In genomic region chr9:112332977-112333638, GRCh38 we compare ENCODE assay signal across 1 cellular context.
A peak's percentile ranks its signal among the peaks of the same experiment; 100 is the strongest.
TF ChIP-seq lines count a peak whose summit lies in the region.

PTBP3 (minus strand) TSS chr9:112333619; CDS start chr9:112297865, 35,754 bp downstream.

TF ChIP-seq in HepG2, 621 proteins besides CTCF, POLR2A, EP300 and RAD21 (continued from another document and continues in another):
- peak; percentile 60; the same call in 1 of the 2 replicates for TF ChIP-seq E2F1 (CRISPR knock-in tag; IDR thresholded peaks at IDR 0.05)
- TF ChIP-seq HMGXB4 (CRISPR knock-in tag; IDR thresholded peaks at IDR 0.05; ENCODE audit: borderline replicate concordance in 1 of 2, low read depth in 1 of 2) = peak; percentile 88 to 90; a peak in 3 of 4 replicates
- TF ChIP-seq FOXM1 (CRISPR knock-in tag; IDR thresholded peaks at IDR 0.05) = no peak
- 0 out of 2 replicates have a peak, but pooled peaks have one; percentile 30 for TF ChIP-seq FOXK2 (IDR thresholded peaks at IDR 0.05)
- no peak for TF ChIP-seq ZBTB1 (CRISPR knock-in tag; IDR thresholded peaks at IDR 0.05; ENCODE audit: borderline replicate concordance)
- no peak for TF ChIP-seq GLMP (CRISPR knock-in tag; IDR thresholded peaks at IDR 0.05; ENCODE audit: borderline replicate concordance)
- peak; percentile 81 for TF ChIP-seq TAF1 (CRISPR knock-in tag; IDR thresholded peaks at IDR 0.05)
- TF ChIP-seq ZNF605 (CRISPR knock-in tag; IDR thresholded peaks at IDR 0.05) = no peak
- no peak for TF ChIP-seq ZFP36L1 (CRISPR knock-in tag; IDR thresholded peaks at IDR 0.05)
- TF ChIP-seq ZNF121 (CRISPR knock-in tag; IDR thresholded peaks at IDR 0.05) = no peak
- TF ChIP-seq ZNF264 (CRISPR knock-in tag; IDR thresholded peaks at IDR 0.05) = no peak
- no peak for TF ChIP-seq MEF2D (CRISPR knock-in tag; IDR thresholded peaks at IDR 0.05)
- peak; percentile 70 for TF ChIP-seq HDAC2 (CRISPR knock-in tag; IDR thresholded peaks at IDR 0.05)
- no peak for TF ChIP-seq FOSL1 (CRISPR knock-in tag; IDR thresholded peaks at IDR 0.05; ENCODE audit: borderline replicate concordance)
- TF ChIP-seq ZNF451 (CRISPR knock-in tag; IDR thresholded peaks at IDR 0.05) = no peak
- peak; percentile 96 for TF ChIP-seq FOXO1 (CRISPR knock-in tag; IDR thresholded peaks at IDR 0.05)
- TF ChIP-seq THAP7 (CRISPR knock-in tag; IDR thresholded peaks at IDR 0.05) = no peak
- peak; percentile 92; the same call in 1 of the 2 replicates for TF ChIP-seq CSRNP1 (CRISPR knock-in tag; IDR thresholded peaks at IDR 0.05)
- no peak for TF ChIP-seq KLF13 (CRISPR knock-in tag; IDR thresholded peaks at IDR 0.05)
- no peak for TF ChIP-seq ZNF326 (CRISPR knock-in tag; IDR thresholded peaks at IDR 0.05; ENCODE audit: borderline replicate concordance)
- TF ChIP-seq U2AF1 (optimal IDR thresholded peaks at IDR 0.05; ENCODE audit: low read depth, low read length) = no peak
- TF ChIP-seq POLR2AphosphoS2 (IDR thresholded peaks at IDR 0.05; ENCODE audit: low read depth, low read length) = no peak
- TF ChIP-seq NAIF1 (CRISPR knock-in tag; IDR thresholded peaks at IDR 0.05; ENCODE audit: borderline replicate concordance) = no peak; the same call in 1 of the 2 replicates
- no peak for TF ChIP-seq PTBP1 (IDR thresholded peaks at IDR 0.05; ENCODE audit: low read depth, low read length, poor library complexity, severe bottlenecking)
- TF ChIP-seq ZSCAN30 (CRISPR knock-in tag; IDR thresholded peaks at IDR 0.05) = no peak
- TF ChIP-seq AHDC1 (CRISPR knock-in tag; IDR thresholded peaks at IDR 0.05; ENCODE audit: borderline replicate concordance) = peak; percentile 9; the same call in 1 of the 2 replicates
- TF ChIP-seq IKZF4 (CRISPR knock-in tag; IDR thresholded peaks at IDR 0.05; ENCODE audit: borderline replicate concordance, low read depth, not compliant biosample characterization) = no peak
- peak; percentile 29; the same call in 1 of the 2 replicates for TF ChIP-seq ZNF138 (CRISPR knock-in tag; IDR thresholded peaks at IDR 0.05; ENCODE audit: low read depth)
- no peak for TF ChIP-seq ZNF660 (CRISPR knock-in tag; IDR thresholded peaks at IDR 0.05; ENCODE audit: borderline replicate concordance, low read depth)
- TF ChIP-seq ZNF414 (CRISPR knock-in tag; IDR thresholded peaks at IDR 0.05) = no peak
- TF ChIP-seq PRDM4 (CRISPR knock-in tag; IDR thresholded peaks at IDR 0.05; ENCODE audit: borderline replicate concordance) = no peak
- no peak for TF ChIP-seq FUBP1 (CRISPR knock-in tag; IDR thresholded peaks at IDR 0.05; ENCODE audit: borderline replicate concordance)
- TF ChIP-seq PREB (CRISPR knock-in tag; IDR thresholded peaks at IDR 0.05) = 0 out of 2 replicates have a peak, but pooled peaks have one; percentile 54
- TF ChIP-seq ZNF550 (CRISPR knock-in tag; IDR thresholded peaks at IDR 0.05; ENCODE audit: borderline replicate concordance) = 0 out of 2 replicates have a peak, but pooled peaks have one; percentile 18
- TF ChIP-seq GLI4 (CRISPR knock-in tag; IDR thresholded peaks at IDR 0.05; ENCODE audit: borderline replicate concordance) = peak; percentile 79; the same call in 1 of the 2 replicates
- TF ChIP-seq GATAD2A (CRISPR knock-in tag; IDR thresholded peaks at IDR 0.05) = no peak; the same call in 1 of the 2 replicates
- TF ChIP-seq E2F5 (CRISPR knock-in tag; conservative IDR thresholded peaks at IDR 0.05) = 0 out of 2 replicates have a peak, but pooled peaks have one; percentile 29
- TF ChIP-seq ETV5 (CRISPR knock-in tag; IDR thresholded peaks at IDR 0.05; ENCODE audit: borderline replicate concordance) = peak; percentile 34; the same call in 1 of the 2 replicates
- no peak for TF ChIP-seq HNRNPL (IDR thresholded peaks at IDR 0.05; ENCODE audit: low read depth, low read length)
- no peak for TF ChIP-seq ZNF10 (CRISPR knock-in tag; IDR thresholded peaks at IDR 0.05; ENCODE audit: borderline replicate concordance, low read depth)
- TF ChIP-seq ZNF772 (CRISPR knock-in tag; IDR thresholded peaks at IDR 0.05) = peak; percentile 64; the same call in 1 of the 2 replicates
- TF ChIP-seq ZNF720 (CRISPR knock-in tag; IDR thresholded peaks at IDR 0.05) = no peak
